In the genomic region with DNA sequence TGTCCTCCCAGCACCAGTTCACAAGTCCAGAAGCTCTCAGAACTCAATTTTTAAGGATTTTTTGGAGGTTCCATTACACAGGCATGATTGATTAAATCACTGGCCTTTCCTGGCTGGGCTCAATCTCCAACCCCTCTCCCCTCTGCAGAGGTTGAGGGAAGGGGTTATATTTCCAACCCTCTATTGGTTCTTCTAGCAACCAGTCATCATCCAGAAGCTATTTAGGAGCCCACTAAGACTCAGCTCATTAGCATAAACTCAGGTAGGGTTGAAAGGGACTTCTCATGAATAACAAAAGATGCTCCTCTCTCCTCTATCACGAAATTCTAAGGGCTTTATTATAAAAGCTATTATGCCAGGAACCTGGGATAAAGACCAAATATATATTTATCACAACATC, we compare ENCODE assay signal across 26 cellular contexts.
"Had no signal": no experiment of that assay in that cellular context is flagged by ENCODE, and none has a peak within 500 bp of the region (broad histone marks: within the 10 kb centered on the region; RNA-seq: fewer than 3 reads in every experiment).

No MANE protein-coding gene starts in this region.

- H3K4me3 ChIP-seq: breast epithelium, K562 had no signal

- H3K9me3 Mint-ChIP-seq: activated CD8-positive, alpha-beta T cell treated with anti-CD3 and anti-CD28 coated beads for 36 hours; activated naive CD4-positive, alpha-beta T cell treated with anti-CD3 and anti-CD28 coated beads, Interleukin-2, amount 50 U/mL, for 24 hours had no signal

- DNase-seq: activated CD4-positive, alpha-beta T cell treated with anti-CD3 and anti-CD28 coated beads for 4 hours; activated CD8-positive, alpha-beta memory T cell treated with anti-CD3 and anti-CD28 coated beads, Interleukin-2, amount 50 U/mL, for 48 hours; activated CD8-positive, alpha-beta T cell treated with anti-CD3 and anti-CD28 coated beads for 36 hours; activated effector memory CD4-positive, alpha-beta T cell treated with Interleukin-2 at 50 U/mL for 16 hours; activated naive CD4-positive, alpha-beta T cell; activated T-cell treated with anti-CD3 and anti-CD28 coated beads, Interleukin-2, amount 50 U/mL, for 1 hour; aorta; caudate nucleus; Karpas-422; MM.1S; NCI-H1105; NCI-H1436 treated with DMSO at 0.1 percent for 48 hours; NCI-H187 treated with DMSO at 0.1 percent for 48 hours; NCI-H2081 treated with DMSO at 0.1 percent for 48 hours; NCI-H446; NCI-H524; PC-3; SHP77 treated with DMSO at 0.1 percent for 48 hours; T-helper 2 cell; T1000 had no signal

- FAIRE-seq: K562, TTC549 had no signal

- H3K4me3 Mint-ChIP-seq: activated CD8-positive, alpha-beta T cell treated with anti-CD3 and anti-CD28 coated beads for 36 hours; activated naive CD4-positive, alpha-beta T cell treated with anti-CD3 and anti-CD28 coated beads, Interleukin-2, amount 50 U/mL, for 24 hours had no signal

- ATAC-seq: activated CD4-positive, CD25-positive, alpha-beta regulatory T cell treated with anti-CD3 and anti-CD28 coated beads, Interleukin-2, amount 50 U/mL, for 24 hours; activated CD8-positive, alpha-beta T cell treated with anti-CD3 and anti-CD28 coated beads for 36 hours; K562; PC-3 had no signal

- H3K27me3 ChIP-seq: breast epithelium had no signal

- H3K27ac ChIP-seq: breast epithelium, VCaP had no signal

- H3K27ac Mint-ChIP-seq: activated CD8-positive, alpha-beta T cell treated with anti-CD3 and anti-CD28 coated beads for 36 hours; activated naive CD4-positive, alpha-beta T cell treated with anti-CD3 and anti-CD28 coated beads, Interleukin-2, amount 50 U/mL, for 24 hours had no signal

- H3K36me3 ChIP-seq: breast epithelium had no signal

- H3K4me1 ChIP-seq: breast epithelium had no signal

- H3K27me3 Mint-ChIP-seq: activated CD8-positive, alpha-beta T cell treated with anti-CD3 and anti-CD28 coated beads for 36 hours; activated naive CD4-positive, alpha-beta T cell treated with anti-CD3 and anti-CD28 coated beads, Interleukin-2, amount 50 U/mL, for 24 hours had no signal
